Comparison of ENCODE assay signal across 1 cellular context in genomic region chr3:38114875-38115644, GRCh38.
TF ChIP-seq lines count a peak whose summit lies in the region.

No MANE protein-coding gene starts in this region.

TF ChIP-seq in H1, 55 proteins besides CTCF, POLR2A, EP300 and RAD21:
- no peak for TF ChIP-seq JUN (IDR thresholded peaks at IDR 0.05; ENCODE audit: low read depth, low read length)
- no peak for TF ChIP-seq SP2 (IDR thresholded peaks at IDR 0.05; ENCODE audit: low read length)
- TF ChIP-seq TAF1 (IDR thresholded peaks at IDR 0.05; ENCODE audit: low read depth, low read length) = no peak
- TF ChIP-seq SIX5 (IDR thresholded peaks at IDR 0.05; ENCODE audit: low read depth, low read length) = no peak
- TF ChIP-seq YY1 (IDR thresholded peaks at IDR 0.05; ENCODE audit: low read depth, low read length) = no peak
- no peak for TF ChIP-seq CREB1 (IDR thresholded peaks at IDR 0.05)
- no peak for TF ChIP-seq SRF (IDR thresholded peaks at IDR 0.05; ENCODE audit: low read depth, low read length)
- TF ChIP-seq CHD1 (IDR thresholded peaks at IDR 0.05; ENCODE audit: low read depth, low read length) = no peak
- TF ChIP-seq SAP30 (IDR thresholded peaks at IDR 0.05; ENCODE audit: insufficient read depth, insufficient replicate concordance, low read length) = no peak
- no peak for TF ChIP-seq TAF7 (optimal IDR thresholded peaks at IDR 0.05; ENCODE audit: borderline replicate concordance, low read depth, low read length)
- no peak for TF ChIP-seq BCL11A (IDR thresholded peaks at IDR 0.05; ENCODE audit: low read depth in 2 of 2, low read length in 2 of 2)
- TF ChIP-seq EZH2 (IDR thresholded peaks at IDR 0.05; ENCODE audit: low read depth, low read length, severe bottlenecking) = no peak
- no peak for TF ChIP-seq POU5F1 (IDR thresholded peaks at IDR 0.05; ENCODE audit: low read depth, low read length)
- TF ChIP-seq, protein P1, sequence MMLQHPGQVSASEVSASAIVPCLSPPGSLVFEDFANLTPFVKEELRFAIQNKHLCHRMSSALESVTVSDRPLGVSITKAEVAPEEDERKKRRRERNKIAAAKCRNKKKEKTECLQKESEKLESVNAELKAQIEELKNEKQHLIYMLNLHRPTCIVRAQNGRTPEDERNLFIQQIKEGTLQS (IDR thresholded peaks at IDR 0.05; ENCODE audit: insufficient read depth, low read depth, low read length) = no peak
- no peak for TF ChIP-seq RXRA (IDR thresholded peaks at IDR 0.05; ENCODE audit: insufficient read depth, low read depth, low read length)
- TF ChIP-seq GABPA (IDR thresholded peaks at IDR 0.05; ENCODE audit: borderline replicate concordance, insufficient read depth, low read length) = no peak
- no peak for TF ChIP-seq ATF2 (IDR thresholded peaks at IDR 0.05; ENCODE audit: low read length)
- TF ChIP-seq KDM5A (IDR thresholded peaks at IDR 0.05; ENCODE audit: low read length) = no peak
